9 cellular contexts compared by ENCODE assay signal in the genomic region with DNA sequence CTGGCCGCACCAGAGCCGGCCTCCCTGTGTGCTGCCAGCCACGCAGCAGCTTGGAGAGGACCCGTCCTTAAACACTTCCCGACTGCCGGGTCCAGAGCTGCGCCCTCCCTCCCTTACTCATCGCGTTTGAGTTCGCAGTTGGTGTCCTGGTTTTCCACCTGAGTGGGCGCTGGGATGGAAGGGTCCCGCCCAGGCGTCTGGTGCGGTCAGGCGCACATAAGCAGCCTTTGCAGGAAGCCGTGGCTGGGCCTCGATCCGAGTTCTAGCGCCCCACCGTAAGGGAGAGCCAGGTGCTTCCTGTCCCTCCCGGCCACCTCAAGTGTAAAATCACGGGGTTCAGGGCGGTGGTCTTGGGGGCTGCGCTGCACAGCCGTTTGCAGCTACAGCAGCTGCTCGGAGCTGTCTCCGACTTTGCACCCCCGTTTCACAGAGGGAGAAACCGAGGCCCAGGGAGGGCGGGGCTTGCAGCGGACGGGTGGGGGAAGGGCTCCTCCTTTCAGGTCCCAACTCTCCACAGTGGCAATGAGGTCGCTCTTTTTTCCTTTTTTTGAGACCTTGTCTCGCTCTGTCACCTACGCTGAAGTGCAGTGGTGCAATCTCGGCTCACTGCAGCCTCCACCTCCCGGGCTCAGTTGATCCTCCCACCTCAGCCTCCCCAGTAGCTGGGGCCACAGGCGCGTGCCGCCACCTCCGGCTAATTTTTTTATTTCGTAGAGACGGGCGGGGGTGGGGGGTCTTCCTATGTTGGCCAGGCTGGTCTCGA. TPM values are rescaled to one million over a fixed set of nuclear protein-coding genes. Genes with fewer than 3 reads are reported as not detected.
DNase-seq lines count a peak whose midpoint lies in the region; FAIRE-seq and TF ChIP-seq lines count a peak whose summit lies in the region.
"Had no signal": no experiment of that assay in that cellular context is flagged by ENCODE, and none has a peak within 500 bp of the region (broad histone marks: within the 10 kb centered on the region; RNA-seq: fewer than 3 reads in every experiment).

No MANE protein-coding gene starts in this region.

- no peak for FAIRE-seq in frontal cortex (lab: Jason Lieb, UNC)

- no peaks in the 10 kb centered on the region for H3K36me3 ChIP-seq in parathyroid adenoma (ENCODE audit: control insufficient read depth, insufficient read depth, low read length)

- H3K4me3 ChIP-seq in dorsolateral prefrontal cortex (peak overlapping the region; percentile 33 to 80 (median 64)), parathyroid adenoma (ENCODE audit: low read depth, low read length) (peak overlapping the region; percentile 52)

- no peak overlapping the region for H3K9ac ChIP-seq in parathyroid adenoma

- H3K4me2 ChIP-seq in parathyroid adenoma (ENCODE audit: low read length): peak overlapping the region; percentile 77

- intact Hi-C loops in dorsolateral prefrontal cortex (cut with DNase I): no loop called here

- peak; percentile 60 for DNase-seq in DMS53 (lab: John Stamatoyannopoulos, UW)
- DNase-seq in MV-4-11 (lab: John Stamatoyannopoulos, UW): peak; percentile 34
- DNase-seq in dorsolateral prefrontal cortex: peak in 1 of 10 donors; percentile 46
- DNase-seq in HuH-7 (ENCODE audit: low spot score): no peak
- no peak for DNase-seq in hepatic stellate cell (ENCODE audit: low spot score)
- DNase-seq in frontal cortex (ENCODE audit: low spot score in 2 of 2): no peak
- no peak for DNase-seq in COLO829 (ENCODE audit: low spot score)

- no peaks in the 10 kb centered on the region for H3K4me1 ChIP-seq in parathyroid adenoma

- H3K27me3 ChIP-seq in dorsolateral prefrontal cortex (no peaks in the 10 kb centered on the region), parathyroid adenoma (ENCODE audit: control insufficient read depth, insufficient read depth, low read length) (no peaks in the 10 kb centered on the region)

- no peaks in the 10 kb centered on the region for H3K9me3 ChIP-seq in parathyroid adenoma (ENCODE audit: control insufficient read depth, low read length)

- no peak overlapping the region for H2AFZ ChIP-seq in parathyroid adenoma

- H3K79me2 ChIP-seq in parathyroid adenoma: no peaks in the 10 kb centered on the region

- peak overlapping the region in 1 of 59 donors; percentile 43 for H3K27ac ChIP-seq in dorsolateral prefrontal cortex
- no peak overlapping the region for H3K27ac ChIP-seq in parathyroid adenoma

- TF ChIP-seq CTCF in dorsolateral prefrontal cortex (IDR thresholded peaks at IDR 0.05 in 54 of 56, conservative IDR thresholded peaks at IDR 0.05 in 2 of 56; ENCODE audit: low read depth in 1 of 56, partially characterized antibody in 56 of 56): no peak
- TF ChIP-seq CTCF in parathyroid adenoma (IDR thresholded peaks at IDR 0.05): no peak

RNA-seq across cellular contexts. Expression of a gene that starts 51.3 kb away (rescaled TPM):
- total RNA-seq in dorsolateral prefrontal cortex (1 to 10 TPM in 11 of 120 experiments, under 1 TPM in 14, not detected in 95; 0.57 to 2.1 (median 0.86) TPM), frontal cortex (not detected)
- total RNA-seq: NCI-H460 had no signal

RNA-seq across cellular contexts. Expression of a gene that starts 59.5 kb away (rescaled TPM):
- total RNA-seq in dorsolateral prefrontal cortex: 1 to 10 TPM in 1 of 120 experiments, under 1 TPM in 11, not detected in 108; 0.25 to 1.3 (median 0.45) TPM
- not detected for total RNA-seq in frontal cortex
- total RNA-seq: NCI-H460 had no signal

Comparison
In these comparisons a context has a peak if more than half of its experiments do, and no peak if none do; other contexts are left out.
1. DNase-seq: peak in DMS53 (single experiment) and MV-4-11 (single experiment); none in HuH-7 (single experiment), hepatic stellate cell (single experiment), frontal cortex (0 of 2) and COLO829 (single experiment).